Comparison of ENCODE assay signal across 18 cellular contexts in genomic region chr20:4152696-4153235, GRCh38. TPM values are rescaled to one million over a fixed set of nuclear protein-coding genes. Genes with fewer than 3 reads are reported as not detected.
DNase-seq lines count a peak whose midpoint lies in the region; ATAC-seq, FAIRE-seq and TF ChIP-seq lines count a peak whose summit lies in the region.
"Had no signal": no experiment of that assay in that cellular context is flagged by ENCODE, and none has a peak within 500 bp of the region (broad histone marks: within the 10 kb centered on the region; RNA-seq: fewer than 3 reads in every experiment).

No MANE protein-coding gene starts in this region.

- no peak overlapping the region for H3K9ac ChIP-seq in kidney (ENCODE audit: low read length in 2 of 2)

- no peaks in the 10 kb centered on the region for H3K36me3 ChIP-seq in kidney (ENCODE audit: control insufficient read depth in 1 of 2, insufficient read depth in 2 of 2, low read length in 2 of 2)
- H3K36me3 ChIP-seq: cardiac muscle cell, esophagus muscularis mucosa, heart left ventricle, pancreas had no signal

- H3K4me3 ChIP-seq in kidney (ENCODE audit: low read length in 2 of 2), result no peak overlapping the region
- H3K4me3 ChIP-seq: cardiac muscle cell, esophagus muscularis mucosa, heart left ventricle, pancreas had no signal

- H3K27ac ChIP-seq in VCaP, result peak overlapping the region; percentile 42; the same call in 1 of the 2 replicates
- no peak overlapping the region for H3K27ac ChIP-seq in kidney (ENCODE audit: low read depth in 2 of 2, low read length in 2 of 2)
- H3K27ac ChIP-seq: cardiac muscle cell, esophagus muscularis mucosa, heart left ventricle had no signal

- peak; percentile 15 for DNase-seq in cardiac septum (ENCODE audit: low spot score)
- no peak for DNase-seq in Right ventricle myocardium inferior (ENCODE audit: missing footprints)
- DNase-seq in kidney, result peak; percentile 19
- DNase-seq in dermis blood vessel endothelial cell, result no peak
- DNase-seq in NOMO-1 treated with DMSO at 0.1 percent for 48 hours (lab: John Stamatoyannopoulos, UW; ENCODE audit: unreplicated experiment), result no peak
- no peak for DNase-seq in GDM1 (lab: John Stamatoyannopoulos, UW)
- no peak for DNase-seq in COLO829 (ENCODE audit: low spot score)
- DNase-seq: activated naive CD8-positive, alpha-beta T cell treated with anti-CD3 and anti-CD28 coated beads, Interleukin-2, amount 50 U/mL, for 24 hours; effector CD8-positive, alpha-beta T cell; heart left ventricle; immature natural killer cell; NCI-H1417; NCI-H69; stimulated activated CD4-positive, alpha-beta T cell treated with anti-CD3 and anti-CD28 coated beads, Interleukin-4, amount 100 ng/mL, for 4 hours had no signal

- H3K4me1 ChIP-seq in kidney (ENCODE audit: control insufficient read depth in 1 of 2, insufficient read depth in 1 of 2, low read depth in 1 of 2, low read length in 2 of 2), result peaks cover 0 to 14% of the 10 kb centered on the region in 2 donors

- no peaks in the 10 kb centered on the region for H3K9me3 ChIP-seq in kidney (ENCODE audit: control insufficient read depth in 1 of 2, low read length in 2 of 2)
- H3K9me3 ChIP-seq: esophagus muscularis mucosa, heart left ventricle, pancreas had no signal

- no peak for TF ChIP-seq CTCF in VCaP (conservative IDR thresholded peaks at IDR 0.05)
- no peak for TF ChIP-seq CTCF in kidney (IDR thresholded peaks at IDR 0.05; ENCODE audit: borderline replicate concordance, extremely low read depth, insufficient read depth)

- FAIRE-seq in kidney (lab: Jason Lieb, UNC), result no peak
- FAIRE-seq: pancreas had no signal

- no peak for ATAC-seq in Right ventricle myocardium inferior
- ATAC-seq: heart left ventricle had no signal

- intact Hi-C loops in cardiac septum (cut with DNase I), result no loop called here
- intact Hi-C loops in Right ventricle myocardium inferior (cut with DNase I), result no loop called here
- intact Hi-C loops in kidney (cut with DNase I), result no loop called here

RNA-seq across cellular contexts. Expression of gene SMOX, which starts 4.1 kb away (rescaled TPM):
- 2.7 TPM for total RNA-seq in cardiac septum
- total RNA-seq in Right ventricle myocardium inferior, result 2.3 TPM
- total RNA-seq in kidney, result 21.0 TPM
- 6.3 TPM for polyA plus RNA-seq in kidney (ENCODE audit: insufficient read depth, low read depth, low replicate concordance)
- 13.1 and 23.5 TPM in 2 replicates for total RNA-seq in dermis blood vessel endothelial cell

Comparison
In these comparisons a context has a peak if more than half of its experiments do, and no peak if none do; other contexts are left out.
1. DNase-seq: peak in cardiac septum (single experiment) and kidney (single experiment); none in Right ventricle myocardium inferior (single experiment), dermis blood vessel endothelial cell (single experiment), NOMO-1 treated with DMSO at 0.1 percent for 48 hours (single experiment), GDM1 (single experiment) and COLO829 (single experiment).